9 cellular contexts compared by ENCODE assay signal in the genomic region with DNA sequence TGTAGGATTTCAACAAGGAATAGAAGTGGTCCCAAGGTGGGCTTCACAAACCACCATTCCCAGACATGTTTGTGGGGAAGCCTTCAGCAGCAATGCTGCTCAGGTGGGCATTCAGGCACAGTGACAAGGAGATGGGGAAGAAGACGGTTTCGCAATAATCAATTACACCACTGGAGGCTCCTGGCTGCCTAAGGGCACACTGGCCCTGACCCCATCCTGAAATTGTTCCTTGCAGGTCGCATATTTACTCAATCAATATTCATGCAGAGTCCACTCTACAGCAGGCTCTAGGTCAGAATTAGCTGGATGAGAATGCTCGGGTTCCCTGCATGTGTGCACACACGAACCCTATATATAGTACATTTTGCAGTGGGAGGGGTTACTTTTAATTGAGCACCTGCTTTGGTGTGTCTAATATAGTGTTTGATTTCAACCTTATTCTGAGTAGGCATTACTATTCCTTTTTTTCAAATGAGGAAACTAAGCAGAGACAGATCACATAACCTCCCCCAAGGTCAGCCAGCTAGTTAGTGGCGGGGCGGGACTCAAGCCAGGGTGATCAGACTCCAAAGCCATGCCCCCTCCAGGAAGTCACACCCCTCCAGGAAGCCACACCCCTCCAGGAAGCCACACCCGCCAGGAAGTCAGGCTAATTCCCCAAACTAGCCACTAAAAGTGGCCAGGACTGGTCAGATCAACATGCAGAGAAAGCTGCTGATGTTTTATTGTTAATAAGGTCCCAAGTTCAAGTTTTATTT.
DNase-seq lines count a peak whose midpoint lies in the region; ATAC-seq lines count a peak whose summit lies in the region.
"Had no signal": no experiment of that assay in that cellular context is flagged by ENCODE, and none has a peak within 500 bp of the region (broad histone marks: within the 10 kb centered on the region; RNA-seq: fewer than 3 reads in every experiment).

No MANE protein-coding gene starts in this region.

- H3K9me3 ChIP-seq in iPS DF 6.9 (ENCODE audit: control insufficient read depth, insufficient read depth, low read length), result no peaks in the 10 kb centered on the region
- H3K9me3 ChIP-seq: neutrophil had no signal

- no peaks in the 10 kb centered on the region for H3K36me3 Mint-ChIP-seq in stimulated activated effector memory CD8-positive, alpha-beta T cell treated with anti-CD3 and anti-CD28 coated beads, Interleukin-12 subunit alpha, Interleukin-12 subunit beta, amount 100 ng/mL, for 72 hours

- no peaks in the 10 kb centered on the region; the same call in 1 of the 2 replicates for H3K4me1 ChIP-seq in iPS DF 6.9 (ENCODE audit: control insufficient read depth, insufficient read depth, low read length)

- WGBS in iPS DF 6.9 (ENCODE audit: insufficient coverage, insufficient read length), result no CpG with 5 or more reads among the region's 8 CpGs

- no peak overlapping the region for H3K27ac Mint-ChIP-seq in stimulated activated effector memory CD8-positive, alpha-beta T cell treated with anti-CD3 and anti-CD28 coated beads, Interleukin-12 subunit alpha, Interleukin-12 subunit beta, amount 100 ng/mL, for 72 hours

- DNase-seq in NCI-H2196 (lab: John Stamatoyannopoulos, UW; ENCODE audit: unreplicated experiment), result peak; percentile 41
- no peak for DNase-seq in NCI-H2196 treated with DMSO at 0.1 percent for 48 hours (lab: John Stamatoyannopoulos, UW; ENCODE audit: unreplicated experiment)
- peak; percentile 69 for DNase-seq in NCI-H2029 (lab: John Stamatoyannopoulos, UW)
- DNase-seq in activated T-cell treated with anti-CD3 and anti-CD28 coated beads, Interleukin-2, amount 50 U/mL, for 48 hours, result peak; percentile 57 to 60
- peak; percentile 43 for DNase-seq in iPS DF 6.9 (ENCODE audit: low read depth, low spot score)
- DNase-seq in stimulated activated effector memory CD8-positive, alpha-beta T cell treated with anti-CD3 and anti-CD28 coated beads, Interleukin-12 subunit alpha, Interleukin-12 subunit beta, amount 100 ng/mL, for 72 hours (ENCODE audit: low spot score in 2 of 2), result peak in 1 of 2 donors; percentile 64
- no peak for DNase-seq in middle frontal gyrus (ENCODE audit: extremely low spot score, low spot score)

- H3K4me3 ChIP-seq in iPS DF 6.9 (ENCODE audit: low read length), result no peak overlapping the region

- peak; percentile 87 for ATAC-seq in stimulated activated effector memory CD8-positive, alpha-beta T cell treated with anti-CD3 and anti-CD28 coated beads, Interleukin-12 subunit alpha, Interleukin-12 subunit beta, amount 100 ng/mL, for 72 hours
- ATAC-seq in HG03354 (IDR thresholded peaks at IDR 0.05; ENCODE audit: poor library complexity, severe bottlenecking, unreplicated experiment), result no peak

- no peaks in the 10 kb centered on the region for H3K27me3 ChIP-seq in iPS DF 6.9 (ENCODE audit: control insufficient read depth, insufficient read depth, low read length)
- H3K27me3 ChIP-seq: neutrophil had no signal

- H3K4me1 Mint-ChIP-seq in stimulated activated effector memory CD8-positive, alpha-beta T cell treated with anti-CD3 and anti-CD28 coated beads, Interleukin-12 subunit alpha, Interleukin-12 subunit beta, amount 100 ng/mL, for 72 hours, result peaks cover 25% of the 10 kb centered on the region

- H3K36me3 ChIP-seq in iPS DF 6.9 (ENCODE audit: control insufficient read depth, insufficient read depth, low read length), result no peaks in the 10 kb centered on the region
- H3K36me3 ChIP-seq: neutrophil had no signal

- no peak overlapping the region for H3K27ac ChIP-seq in iPS DF 6.9 (ENCODE audit: low read length)
- H3K27ac ChIP-seq: neutrophil had no signal

- no peaks in the 10 kb centered on the region for H3K9me3 Mint-ChIP-seq in stimulated activated effector memory CD8-positive, alpha-beta T cell treated with anti-CD3 and anti-CD28 coated beads, Interleukin-12 subunit alpha, Interleukin-12 subunit beta, amount 100 ng/mL, for 72 hours

- H3K4me3 Mint-ChIP-seq in stimulated activated effector memory CD8-positive, alpha-beta T cell treated with anti-CD3 and anti-CD28 coated beads, Interleukin-12 subunit alpha, Interleukin-12 subunit beta, amount 100 ng/mL, for 72 hours, result no peak overlapping the region

Comparison
In these comparisons a context has a peak if more than half of its experiments do, and no peak if none do; other contexts are left out.
1. DNase-seq: peak in NCI-H2196 (single experiment), NCI-H2029 (single experiment), activated T-cell treated with anti-CD3 and anti-CD28 coated beads, Interleukin-2, amount 50 U/mL, for 48 hours (2 of 2) and iPS DF 6.9 (single experiment); none in NCI-H2196 treated with DMSO at 0.1 percent for 48 hours (single experiment) and middle frontal gyrus (single experiment).